ENCODE assay signal across 8 cellular contexts in the genomic region with DNA sequence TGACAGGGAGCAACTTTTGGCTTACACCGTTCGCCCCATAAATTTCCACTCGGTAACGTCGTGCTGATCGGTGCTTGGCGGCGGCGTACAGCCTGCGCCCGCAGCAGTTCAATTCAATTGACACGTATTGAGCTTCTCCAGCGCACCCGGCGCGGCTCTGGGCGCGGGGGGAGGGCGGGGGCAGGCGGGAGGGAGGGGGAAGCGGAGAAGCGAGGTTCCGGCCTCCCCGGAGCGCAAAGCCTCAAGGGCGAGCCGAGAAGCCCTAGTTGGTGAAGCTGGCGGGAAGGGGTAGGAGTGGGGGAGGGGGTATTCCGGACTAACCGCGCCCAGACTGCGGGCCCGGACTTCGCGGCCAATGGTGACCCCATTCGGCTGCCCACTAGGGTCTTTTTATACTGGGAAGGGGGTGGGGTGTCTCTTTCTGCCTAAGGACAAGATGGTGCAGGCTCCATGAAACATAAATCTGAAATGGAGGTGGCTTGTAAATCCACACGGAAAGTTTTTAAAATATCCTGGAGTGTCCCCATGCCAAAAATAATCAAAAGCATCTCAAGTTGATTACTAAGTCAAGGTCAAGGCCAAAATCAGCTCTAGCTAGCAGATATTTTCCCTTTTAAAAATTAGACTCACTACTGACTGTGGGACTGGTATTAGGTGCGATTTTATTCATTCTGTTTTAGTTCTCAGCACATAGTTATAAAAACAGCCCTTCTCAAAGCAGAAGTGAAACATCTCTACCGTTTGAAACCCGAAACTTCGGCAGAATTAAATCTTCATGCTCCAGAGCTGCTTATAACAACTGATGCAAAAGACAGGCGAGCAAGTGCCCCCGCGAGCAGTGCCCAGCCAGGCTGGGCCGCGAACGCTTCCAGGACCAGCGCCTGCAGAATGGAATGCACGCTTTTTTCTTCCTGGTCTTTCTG. TPM values are rescaled to one million over a fixed set of nuclear protein-coding genes. Genes with fewer than 3 reads are reported as not detected.
DNase-seq lines count a peak whose midpoint lies in the region; ATAC-seq, FAIRE-seq and TF ChIP-seq lines count a peak whose summit lies in the region.

No MANE protein-coding gene starts in this region.

- peak overlapping the region; percentile 64 for H3K4me3 ChIP-seq in A673 (ENCODE audit: low read depth, low read length, poor library complexity, severe bottlenecking)
- H3K4me3 ChIP-seq in kidney (ENCODE audit: low read length in 2 of 2): peak overlapping the region in 1 of 2 donors; percentile 32

- TF ChIP-seq CTCF in A673 (conservative IDR thresholded peaks at IDR 0.05; ENCODE audit: low read depth, low read length) (no peak), kidney (IDR thresholded peaks at IDR 0.05; ENCODE audit: borderline replicate concordance, extremely low read depth, insufficient read depth) (no peak)

- POLR2A ChIA-PET in A673 (lab: Charles Lee; ENCODE audit: low non-redundant PET): interaction anchor here (0.6 kb wide), 1 partner anchor 77 kb away, joined by 6 read pairs; no protein-coding TSS in a partner anchor
- POLR2A ChIA-PET in activated naive CD8-positive, alpha-beta T cell treated with anti-CD3 and anti-CD28 coated beads, Interleukin-2, amount 10 ng/mL, durations not matched to agents 7 days and 5 days (lab: Charles Lee): interaction anchor here (0.6 to 4.2 kb wide), 11 partner anchors 8 to 290 kb away, joined by 3 to 71 read pairs (median 8); no protein-coding TSS in a partner anchor

- H3K9me3 ChIP-seq in A673 (ENCODE audit: low read depth, low read length, poor library complexity, severe bottlenecking): no peaks in the 10 kb centered on the region
- no peaks in the 10 kb centered on the region for H3K9me3 ChIP-seq in kidney (ENCODE audit: control insufficient read depth in 1 of 2, low read length in 2 of 2)

- ATAC-seq in GM18511 (IDR thresholded peaks at IDR 0.05; ENCODE audit: unreplicated experiment) (peak; percentile 31), HG03460 (IDR thresholded peaks at IDR 0.05; ENCODE audit: unreplicated experiment) (peak; percentile 32)
- peak; percentile 10 for ATAC-seq in activated naive CD8-positive, alpha-beta T cell treated with anti-CD3 and anti-CD28 coated beads, Interleukin-2, amount 10 ng/mL, durations not matched to agents 7 days and 5 days (ENCODE audit: low read depth)

- H3K36me3 ChIP-seq in A673 (ENCODE audit: insufficient read depth, low read length, poor library complexity, severe bottlenecking) (no peaks in the 10 kb centered on the region), kidney (ENCODE audit: control insufficient read depth in 1 of 2, insufficient read depth in 2 of 2, low read length in 2 of 2) (no peaks in the 10 kb centered on the region)

- H3K4me1 ChIP-seq in A673 (ENCODE audit: insufficient read depth, low read length, poor library complexity, severe bottlenecking): peaks cover 39% of the 10 kb centered on the region
- H3K4me1 ChIP-seq in kidney (ENCODE audit: control insufficient read depth in 1 of 2, insufficient read depth in 1 of 2, low read depth in 1 of 2, low read length in 2 of 2): no peaks in the 10 kb centered on the region

- H3K9me3 Mint-ChIP-seq in activated naive CD8-positive, alpha-beta T cell treated with anti-CD3 and anti-CD28 coated beads, Interleukin-2, amount 10 ng/mL, durations not matched to agents 7 days and 5 days: no peaks in the 10 kb centered on the region

- H3K27ac Mint-ChIP-seq in activated naive CD8-positive, alpha-beta T cell treated with anti-CD3 and anti-CD28 coated beads, Interleukin-2, amount 10 ng/mL, durations not matched to agents 7 days and 5 days: peak overlapping the region; percentile 89

- no peaks in the 10 kb centered on the region for H3K27me3 Mint-ChIP-seq in activated naive CD8-positive, alpha-beta T cell treated with anti-CD3 and anti-CD28 coated beads, Interleukin-2, amount 10 ng/mL, durations not matched to agents 7 days and 5 days

- FAIRE-seq in kidney (lab: Jason Lieb, UNC): no peak

- H3K9ac ChIP-seq in kidney (ENCODE audit: low read length in 2 of 2): no peak overlapping the region

- peaks cover 4% of the 10 kb centered on the region for H3K36me3 Mint-ChIP-seq in activated naive CD8-positive, alpha-beta T cell treated with anti-CD3 and anti-CD28 coated beads, Interleukin-2, amount 10 ng/mL, durations not matched to agents 7 days and 5 days

- H3K4me3 Mint-ChIP-seq in activated naive CD8-positive, alpha-beta T cell treated with anti-CD3 and anti-CD28 coated beads, Interleukin-2, amount 10 ng/mL, durations not matched to agents 7 days and 5 days: peak overlapping the region; percentile 87

- no peaks in the 10 kb centered on the region for H3K27me3 ChIP-seq in A673 (replicated peaks; ENCODE audit: insufficient read depth, low read depth, low read length, poor library complexity)

- intact Hi-C loops in A673 (cut with micrococcal nuclease; ENCODE audit: unreplicated experiment) (loop anchor here (5.0 kb wide), 1 partner anchor 282 kb away; no protein-coding TSS in a partner anchor), kidney (cut with DNase I) (no loop called here)

- no TSS peak for BruUV-seq in A673 (replicated peaks; lab: Mats Ljungman, UMichigan)

- peaks cover 13% of the 10 kb centered on the region for H3K4me1 Mint-ChIP-seq in activated naive CD8-positive, alpha-beta T cell treated with anti-CD3 and anti-CD28 coated beads, Interleukin-2, amount 10 ng/mL, durations not matched to agents 7 days and 5 days

- peak overlapping the region; percentile 74 for H3K27ac ChIP-seq in A673 (ENCODE audit: low read depth, low read length, poor library complexity, severe bottlenecking)
- H3K27ac ChIP-seq in kidney (ENCODE audit: low read depth in 2 of 2, low read length in 2 of 2): peak overlapping the region; percentile 51 to 69

- DNase-seq in A673 (ENCODE audit: low spot score) (no peak), RPMI7951 (ENCODE audit: low read depth) (peak; percentile 50), kidney (peak; percentile 81), cerebellum (ENCODE audit: low spot score) (no peak)
- DNase-seq in activated naive CD8-positive, alpha-beta T cell treated with anti-CD3 and anti-CD28 coated beads, Interleukin-2, amount 10 ng/mL, durations not matched to agents 7 days and 5 days: peak; percentile 67
- DNase-seq in stimulated activated naive CD4-positive, alpha-beta T cell treated with Interleukin-2 at 50 U/mL for 16 hours (lab: John Stamatoyannopoulos, UW): peak; percentile 23

- CTCF ChIA-PET in A673 (lab: Charles Lee): no interaction called here

RNA-seq across cellular contexts. Expression of a gene that starts 1.5 kb away (rescaled TPM):
- total RNA-seq in A673 (2021) (58.8 and 59.0 TPM in 2 replicates), kidney (33.9 TPM), cerebellum (23.5 TPM)
- 29.5 and 42.9 TPM in 2 replicates for total RNA-seq in RPMI7951 (2014; rRNA removed; shearing (Covaris generic))
- total RNA-seq in activated naive CD8-positive, alpha-beta T cell treated with anti-CD3 and anti-CD28 coated beads, Interleukin-2, amount 10 ng/mL, durations not matched to agents 7 days and 5 days: 10 to 100 TPM; 44.7 to 46.4 TPM
- 7.7 TPM for polyA plus RNA-seq in kidney (ENCODE audit: insufficient read depth, low read depth, low replicate concordance)

Comparison
In these comparisons a context has a peak if more than half of its experiments do, and no peak if none do; other contexts are left out.
1. DNase-seq: peak in RPMI7951 (single experiment), activated naive CD8-positive, alpha-beta T cell treated with anti-CD3 and anti-CD28 coated beads, Interleukin-2, amount 10 ng/mL, durations not matched to agents 7 days and 5 days (single experiment), kidney (single experiment) and stimulated activated naive CD4-positive, alpha-beta T cell treated with Interleukin-2 at 50 U/mL for 16 hours (single experiment); none in A673 (single experiment) and cerebellum (single experiment).
2. Peak in every context shown above with its lines, with median percentiles within 50 percentile points of each other: ATAC-seq.